In genomic region chr2:128589681-128590080, GRCh38 we compare ENCODE assay signal across 14 cellular contexts.
"Had no signal": no experiment of that assay in that cellular context is flagged by ENCODE, and none has a peak within 500 bp of the region (broad histone marks: within the 10 kb centered on the region; RNA-seq: fewer than 3 reads in every experiment).

No MANE protein-coding gene starts in this region.

- H3K36me3 ChIP-seq: pancreas, spleen, thoracic aorta had no signal

- DNase-seq: activated B cell treated with CpG ODN at 0.5 μM for 24 hours; activated CD4-positive, alpha-beta memory T cell treated with anti-CD3 and anti-CD28 coated beads, Interleukin-2, amount 10 ng/mL, durations not matched to agents 7 days and 5 days; activated CD4-positive, alpha-beta T cell treated with anti-CD3 and anti-CD28 coated beads for 48 hours; activated naive CD4-positive, alpha-beta T cell treated with anti-CD3 and anti-CD28 coated beads, Interleukin-2, amount 10 ng/mL, durations not matched to agents 7 days and 5 days; activated naive CD8-positive, alpha-beta T cell treated with anti-CD3 and anti-CD28 coated beads, Interleukin-2, amount 50 U/mL, for 24 hours; activated T-cell treated with anti-CD3 and anti-CD28 coated beads, Interleukin-2, amount 50 U/mL, for 24 hours; anterior cingulate cortex; mesenchymal stem cell; naive thymus-derived CD8-positive, alpha-beta T cell; pancreas; spleen; stimulated activated naive B cell treated with anti-CD40 and anti-IgM and Interleukin-4, amounts not matched to agents 10 μg/mL and 1 μg/mL and 100 μg/mL, for 72 hours had no signal

- H3K27ac ChIP-seq: coronary artery, pancreas, spleen, thoracic aorta had no signal

- H3K9me3 ChIP-seq: pancreas had no signal

- H3K27me3 ChIP-seq: pancreas had no signal

- ATAC-seq: activated naive CD8-positive, alpha-beta T cell treated with anti-CD3 and anti-CD28 coated beads, Interleukin-2, amount 50 U/mL, for 24 hours; naive thymus-derived CD8-positive, alpha-beta T cell; pancreas; stimulated activated naive B cell treated with anti-CD40 and anti-IgM and Interleukin-4, amounts not matched to agents 10 μg/mL and 1 μg/mL and 100 μg/mL, for 72 hours had no signal

- H3K4me3 ChIP-seq: coronary artery, pancreas, spleen, thoracic aorta had no signal
